9 cellular contexts compared by ENCODE assay signal in genomic region chr2:95026471-95027368, GRCh38. TPM values are rescaled to one million over a fixed set of nuclear protein-coding genes. Genes with fewer than 3 reads are reported as not detected.
DNase-seq lines count a peak whose midpoint lies in the region; ATAC-seq, FAIRE-seq and TF ChIP-seq lines count a peak whose summit lies in the region.
"Had no signal": no experiment of that assay in that cellular context is flagged by ENCODE, and none has a peak within 500 bp of the region (broad histone marks: within the 10 kb centered on the region; RNA-seq: fewer than 3 reads in every experiment).

No MANE protein-coding gene starts in this region.

- DNase-seq in A549 (ENCODE audit: low read depth in 1 of 2, low spot score in 1 of 2) (no peak), NCI-H146 treated with DMSO at 0.1 percent for 48 hours (lab: John Stamatoyannopoulos, UW; ENCODE audit: unreplicated experiment) (peak; percentile 25), caudate nucleus (lab: John Stamatoyannopoulos, UW) (peak in 4 of 61 donors; percentile 23 to 53 (median 42)), mucosa of descending colon (no peak), SHP77 treated with DMSO at 0.1 percent for 48 hours (lab: John Stamatoyannopoulos, UW) (no peak), NCI-H1105 treated with DMSO at 0.1 percent for 48 hours (lab: John Stamatoyannopoulos, UW) (no peak), NCI-H1092 (lab: John Stamatoyannopoulos, UW) (no peak)
- no peak for DNase-seq in activated CD4-positive, CD25-positive, alpha-beta regulatory T cell (lab: John Stamatoyannopoulos, UW)
- DNase-seq: NCI-H446 had no signal

- TF ChIP-seq EP300 in A549 (IDR thresholded peaks at IDR 0.05), result no peak

- 0 out of 3 replicates have a peak, but pooled peaks cover 3% of the 10 kb centered on the region for H3K4me1 ChIP-seq in A549
- H3K4me1 ChIP-seq in mucosa of descending colon (ENCODE audit: low read depth), result peaks cover 4% of the 10 kb centered on the region

- WGBS in A549 (ENCODE audit: missing lambda C conversion rate), result 43% methylated on average over 36 of the region's 47 CpGs

- H3K36me3 ChIP-seq in mucosa of descending colon (ENCODE audit: low read depth), result no peaks in the 10 kb centered on the region

- H3K9me3 ChIP-seq in A549 (no peaks in the 10 kb centered on the region), mucosa of descending colon (no peaks in the 10 kb centered on the region)

- H3K4me3 ChIP-seq in A549, result peak overlapping the region; percentile 49
- no peak overlapping the region for H3K4me3 ChIP-seq in mucosa of descending colon

- TF ChIP-seq RAD21 in A549 (conservative IDR thresholded peaks at IDR 0.05 in 1 of 2, IDR thresholded peaks at IDR 0.05 in 1 of 2), result no peak

- no peak for TF ChIP-seq POLR2A in A549 (IDR thresholded peaks at IDR 0.05; ENCODE audit: low read length)

- no peak for FAIRE-seq in A549 (lab: Jason Lieb, UNC)

- H3K27ac ChIP-seq in A549 (no peak overlapping the region), caudate nucleus (ENCODE audit: low read depth, low read length) (peak overlapping the region; percentile 46)

- ATAC-seq in A549, result peak; percentile 7 to 14; a peak in 1 of 6 replicates
- ATAC-seq in mucosa of descending colon, result peak; percentile 8

- no peak for TF ChIP-seq CTCF in A549 (IDR thresholded peaks at IDR 0.05)
- no peak for TF ChIP-seq CTCF in mucosa of descending colon (IDR thresholded peaks at IDR 0.05)

- POLR2A ChIA-PET in A549 (lab: Yijun Ruan, JAX), result no interaction called here

- intact Hi-C loops in mucosa of descending colon (cut with DNase I, micrococcal nuclease), result no loop called here

- H3K4me2 ChIP-seq in A549, result peak overlapping the region; percentile 84

- CTCF ChIA-PET in A549 (lab: Yijun Ruan, JAX), result interaction anchor here (0.7 to 2.3 kb wide), 2 partner anchors 49 to 53 kb away, joined by 3 to 7 read pairs; no protein-coding TSS in a partner anchor

TF ChIP-seq in A549, 52 proteins besides CTCF, POLR2A, EP300 and RAD21:
- TF ChIP-seq CHD4 (IDR thresholded peaks at IDR 0.05; ENCODE audit: borderline replicate concordance) (no peak), REST (IDR thresholded peaks at IDR 0.05) (no peak), RCOR1 (IDR thresholded peaks at IDR 0.05; ENCODE audit: low read depth, low read length) (no peak), ZC3H11A (IDR thresholded peaks at IDR 0.05) (no peak), HEYL (CRISPR knock-in tag; IDR thresholded peaks at IDR 0.05) (no peak), FOXS1 (CRISPR knock-in tag; IDR thresholded peaks at IDR 0.05) (no peak), BHLHE40 (IDR thresholded peaks at IDR 0.05; ENCODE audit: low read depth, low read length) (no peak), HOXA7 (CRISPR knock-in tag; IDR thresholded peaks at IDR 0.05) (no peak)

RNA-seq across cellular contexts. Expression of gene MAL, which starts 1.2 kb away (rescaled TPM):
- polyA plus RNA-seq in A549 (2011; rRNA removed) (0.08 TPM in 1 of 2 replicates, not detected in the other), A549 (2017; fragmentation: RNase III; extraction: RNeasy Plus Mini Kit Qiagen cat#74134 plus additional on column Dnase treatment) (not detected in 3 replicates)
- not detected in 2 replicates for polyA plus RNA-seq in A549 (2012; cell fraction: cytosol; rRNA removed)
- not detected in 2 replicates for polyA plus RNA-seq in A549 (2012; cell fraction: nucleus; rRNA removed)
- polyA minus RNA-seq in A549 (2011; rRNA and poly(A)+ RNA removed), result not detected in 2 replicates
- total RNA-seq in mucosa of descending colon, result 10 to 100 TPM in 1 of 3 donors, 1 to 10 TPM in 2; 1.4 to 28.8 (median 2.8) TPM
